1 cellular context compared by ENCODE assay signal in the genomic region with DNA sequence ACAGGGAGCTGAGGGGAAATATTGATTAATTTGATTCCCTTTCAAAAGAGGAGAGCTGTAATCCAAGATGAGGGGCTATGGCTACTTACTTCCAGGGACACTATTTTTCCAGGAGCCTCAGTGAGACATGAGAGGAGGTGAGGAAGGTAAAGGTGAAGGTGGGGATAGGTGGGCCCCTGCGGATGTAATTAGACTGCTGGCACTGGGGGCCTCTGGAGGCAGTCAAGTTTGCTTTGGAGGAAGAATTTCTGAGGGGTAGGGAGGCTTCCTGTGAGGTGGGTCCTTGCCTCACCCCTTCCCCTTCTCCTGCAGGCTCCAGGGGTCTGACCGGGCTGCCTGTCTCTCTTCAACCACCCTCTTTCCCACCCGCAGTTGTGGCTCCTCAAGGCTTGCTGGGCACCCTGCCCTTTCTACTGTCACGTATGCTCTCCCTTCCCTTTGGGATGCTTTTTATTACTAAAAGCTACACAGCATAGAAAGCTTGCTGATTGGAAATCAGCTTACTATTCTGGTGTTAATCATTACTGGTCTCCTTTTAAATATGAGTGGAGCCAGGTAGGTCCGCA.
TF ChIP-seq lines count a peak whose summit lies in the region.

No MANE protein-coding gene starts in this region.

TF ChIP-seq in IMR-90, 13 proteins besides CTCF, POLR2A, EP300 and RAD21:
- no peak for TF ChIP-seq FOS (IDR thresholded peaks at IDR 0.05; ENCODE audit: low read depth, low read length)
- TF ChIP-seq SMC3 (IDR thresholded peaks at IDR 0.05; ENCODE audit: low read depth, low read length) = no peak
- TF ChIP-seq MAFK (IDR thresholded peaks at IDR 0.05; ENCODE audit: low read depth, low read length) = no peak
- no peak for TF ChIP-seq USF2 (IDR thresholded peaks at IDR 0.05; ENCODE audit: low read depth, low read length)
- no peak for TF ChIP-seq CHD1 (IDR thresholded peaks at IDR 0.05; ENCODE audit: low read depth, low read length)
- TF ChIP-seq NFE2L2 (IDR thresholded peaks at IDR 0.05; ENCODE audit: low read depth, low read length) = no peak
- no peak for TF ChIP-seq RCOR1 (IDR thresholded peaks at IDR 0.05; ENCODE audit: insufficient replicate concordance, low read length)
- no peak for TF ChIP-seq MXI1 (IDR thresholded peaks at IDR 0.05; ENCODE audit: borderline replicate concordance, low read depth, low read length)
